In the genomic region with DNA sequence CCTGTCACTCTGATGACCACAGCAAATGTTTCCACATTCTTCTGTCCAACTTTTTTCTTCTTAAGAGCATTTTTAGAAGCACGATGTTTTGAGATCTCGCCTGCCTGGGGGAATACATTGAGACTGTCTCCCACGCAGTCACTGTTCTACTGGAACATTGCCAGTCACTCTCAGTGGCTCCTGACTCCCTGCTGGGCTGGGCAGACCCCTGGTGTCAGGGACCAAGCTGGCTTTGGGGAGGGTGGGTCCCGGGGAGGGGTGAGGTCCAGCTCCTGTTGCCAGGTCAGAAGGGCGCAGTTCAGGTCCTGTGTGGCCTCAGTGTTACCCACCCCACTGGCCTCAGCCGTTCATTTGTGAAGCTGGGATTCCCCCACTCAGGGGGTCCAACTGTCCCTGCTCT, we compare ENCODE assay signal across 14 cellular contexts.
"Had no signal": no experiment of that assay in that cellular context is flagged by ENCODE, and none has a peak within 500 bp of the region (broad histone marks: within the 10 kb centered on the region; RNA-seq: fewer than 3 reads in every experiment).

No MANE protein-coding gene starts in this region.

- H3K27ac Mint-ChIP-seq: activated B cell treated with CpG ODN at 0.5 μM for 24 hours; activated CD4-positive, alpha-beta T cell treated with anti-CD3 and anti-CD28 coated beads, Interleukin-2, amount 10 ng/mL, durations not matched to agents 24 days and 14 days; activated CD8-positive, alpha-beta memory T cell treated with anti-CD3 and anti-CD28 coated beads, Interleukin-2, amount 10 ng/mL, durations not matched to agents 7 days and 5 days; activated naive CD4-positive, alpha-beta T cell treated with anti-CD3 and anti-CD28 coated beads, Interleukin-2, amount 50 U/mL, for 24 hours; activated T-cell treated with anti-CD3 and anti-CD28 coated beads, Interleukin-2, amount 50 U/mL, for 24 hours; activated T-helper 1 cell treated with anti-CD3 and anti-CD28 coated beads, Interleukin-12 subunit alpha, Interleukin-12 subunit beta, Interleukin-2, Interleukin-4 antibody, amounts not matched to agents 30 ng/mL and 10 ng/mL and 1 ng/mL, durations not matched to agents 14 hours and 24 hours and 36 hours had no signal

- H3K36me3 Mint-ChIP-seq: activated CD8-positive, alpha-beta memory T cell treated with anti-CD3 and anti-CD28 coated beads, Interleukin-2, amount 10 ng/mL, durations not matched to agents 7 days and 5 days; activated naive CD4-positive, alpha-beta T cell treated with anti-CD3 and anti-CD28 coated beads, Interleukin-2, amount 50 U/mL, for 24 hours had no signal

- H3K27ac ChIP-seq: breast epithelium, Peyer's patch, RWPE1, SJSA1 had no signal

- H3K27me3 Mint-ChIP-seq: activated B cell treated with CpG ODN at 0.5 μM for 24 hours; activated CD4-positive, alpha-beta T cell treated with anti-CD3 and anti-CD28 coated beads, Interleukin-2, amount 10 ng/mL, durations not matched to agents 24 days and 14 days; activated CD8-positive, alpha-beta memory T cell treated with anti-CD3 and anti-CD28 coated beads, Interleukin-2, amount 10 ng/mL, durations not matched to agents 7 days and 5 days; activated naive CD4-positive, alpha-beta T cell treated with anti-CD3 and anti-CD28 coated beads, Interleukin-2, amount 50 U/mL, for 24 hours; T-helper 17 cell had no signal

- H3K9me3 Mint-ChIP-seq: activated B cell treated with CpG ODN at 0.5 μM for 24 hours; activated CD4-positive, alpha-beta T cell treated with anti-CD3 and anti-CD28 coated beads, Interleukin-2, amount 10 ng/mL, durations not matched to agents 24 days and 14 days; activated naive CD4-positive, alpha-beta T cell treated with anti-CD3 and anti-CD28 coated beads, Interleukin-2, amount 50 U/mL, for 24 hours; activated T-cell treated with anti-CD3 and anti-CD28 coated beads, Interleukin-2, amount 50 U/mL, for 24 hours; activated T-helper 1 cell treated with anti-CD3 and anti-CD28 coated beads, Interleukin-12 subunit alpha, Interleukin-12 subunit beta, Interleukin-2, Interleukin-4 antibody, amounts not matched to agents 30 ng/mL and 10 ng/mL and 1 ng/mL, durations not matched to agents 14 hours and 24 hours and 36 hours had no signal

- H3K4me1 ChIP-seq: breast epithelium had no signal

- H3K36me3 ChIP-seq: breast epithelium, MG63, Peyer's patch, SJSA1 had no signal

- H3K4me3 Mint-ChIP-seq: activated B cell treated with CpG ODN at 0.5 μM for 24 hours; activated CD4-positive, alpha-beta T cell treated with anti-CD3 and anti-CD28 coated beads, Interleukin-2, amount 10 ng/mL, durations not matched to agents 24 days and 14 days; activated CD8-positive, alpha-beta memory T cell treated with anti-CD3 and anti-CD28 coated beads, Interleukin-2, amount 10 ng/mL, durations not matched to agents 7 days and 5 days; activated naive CD4-positive, alpha-beta T cell treated with anti-CD3 and anti-CD28 coated beads, Interleukin-2, amount 50 U/mL, for 24 hours; activated T-cell treated with anti-CD3 and anti-CD28 coated beads, Interleukin-2, amount 50 U/mL, for 24 hours; activated T-helper 1 cell treated with anti-CD3 and anti-CD28 coated beads, Interleukin-12 subunit alpha, Interleukin-12 subunit beta, Interleukin-2, Interleukin-4 antibody, amounts not matched to agents 30 ng/mL and 10 ng/mL and 1 ng/mL, durations not matched to agents 14 hours and 24 hours and 36 hours; T-helper 17 cell had no signal

- DNase-seq: activated CD4-positive, alpha-beta T cell treated with anti-CD3 and anti-CD28 coated beads for 1 hour; Peyer's patch; T-helper 17 cell; T-helper 9 cell had no signal

- H3K27me3 ChIP-seq: MG63, Peyer's patch, SJSA1 had no signal

- H3K4me1 Mint-ChIP-seq: activated CD4-positive, alpha-beta T cell treated with anti-CD3 and anti-CD28 coated beads, Interleukin-2, amount 10 ng/mL, durations not matched to agents 24 days and 14 days; activated CD8-positive, alpha-beta memory T cell treated with anti-CD3 and anti-CD28 coated beads, Interleukin-2, amount 10 ng/mL, durations not matched to agents 7 days and 5 days; activated naive CD4-positive, alpha-beta T cell treated with anti-CD3 and anti-CD28 coated beads, Interleukin-2, amount 50 U/mL, for 24 hours had no signal

- H3K4me3 ChIP-seq: breast epithelium, MG63, Peyer's patch, SJSA1 had no signal

- H3K9me3 ChIP-seq: breast epithelium, MG63, Peyer's patch, SJSA1 had no signal
